Comparison of ENCODE assay signal across 12 cellular contexts in genomic region chr1:181396171-181396670, GRCh38.
A peak's percentile ranks its signal among the peaks of the same experiment; 100 is the strongest.
DNase-seq lines count a peak whose midpoint lies in the region.
"Had no signal": no experiment of that assay in that cellular context is flagged by ENCODE, and none has a peak within 500 bp of the region (broad histone marks: within the 10 kb centered on the region; RNA-seq: fewer than 3 reads in every experiment).

No MANE protein-coding gene starts in this region.

- DNase-seq in T-helper 1 cell (peak in 3 of 5 donors; percentile 12 to 78 (median 40)), NCI-H69 (lab: John Stamatoyannopoulos, UW) (no peak), NCI-H1092 treated with DMSO at 0.1 percent for 48 hours (lab: John Stamatoyannopoulos, UW) (no peak), NCI-H1105 (lab: John Stamatoyannopoulos, UW) (no peak), cerebellar cortex (ENCODE audit: low spot score) (no peak)
- DNase-seq in activated CD8-positive, alpha-beta memory T cell treated with anti-CD3 and anti-CD28 coated beads, Interleukin-2, amount 50 U/mL, for 4 hours: peak; percentile 47
- DNase-seq in effector CD8-positive, alpha-beta T cell (lab: John Stamatoyannopoulos, UW): peak; percentile 6
- peak; percentile 15 to 32 for DNase-seq in stimulated activated CD8-positive, alpha-beta memory T cell treated with anti-CD3 and anti-CD28 coated beads, Interleukin-2, amount 100 ng/mL, for 48 hours (ENCODE audit: low read depth in 2 of 2)
- DNase-seq: Caco-2; GOT3; NCI-H187 treated with DMSO at 0.1 percent for 48 hours; NK-92 treated with Interleukin-12 subunit alpha and Interleukin-12 subunit beta, amount 100 ng/mL, for 24 hours had no signal

Comparison
In these comparisons a context has a peak if more than half of its experiments do, and no peak if none do; other contexts are left out.
1. DNase-seq: peak in T-helper 1 cell (3 of 5), activated CD8-positive, alpha-beta memory T cell treated with anti-CD3 and anti-CD28 coated beads, Interleukin-2, amount 50 U/mL, for 4 hours (single experiment), effector CD8-positive, alpha-beta T cell (single experiment) and stimulated activated CD8-positive, alpha-beta memory T cell treated with anti-CD3 and anti-CD28 coated beads, Interleukin-2, amount 100 ng/mL, for 48 hours (2 of 2); none in NCI-H69 (single experiment), NCI-H1092 treated with DMSO at 0.1 percent for 48 hours (single experiment), NCI-H1105 (single experiment) and cerebellar cortex (single experiment).